ENCODE assay signal across 8 cellular contexts in genomic region chr20:50931306-50932015, GRCh38. TPM values are rescaled to one million over a fixed set of nuclear protein-coding genes. Genes with fewer than 3 reads are reported as not detected.
DNase-seq lines count a peak whose midpoint lies in the region; ATAC-seq and TF ChIP-seq lines count a peak whose summit lies in the region.

Gene ADNP (minus strand): TSS chr20:50931437. CDS start chr20:50903996, 27,441 bp downstream.

- peak within 1 kb of the TSS; percentile 100 for H3K27ac ChIP-seq in caudate nucleus (ENCODE audit: low read depth, low read length)
- H3K27ac ChIP-seq in spleen = peak within 1 kb of the TSS; percentile 99 to 100 (median 99)

- DNase-seq in AG10803 (ENCODE audit: low read depth) (peak; percentile 90), NCI-H345 treated with DMSO at 0.1 percent for 48 hours (lab: John Stamatoyannopoulos, UW; ENCODE audit: unreplicated experiment) (peak; percentile 96), caudate nucleus (lab: John Stamatoyannopoulos, UW) (peak; percentile 45 to 96 (median 87)), inferior parietal cortex (ENCODE audit: extremely low spot score) (peak; percentile 97), spleen (peak; percentile 96)
- DNase-seq in activated CD4-positive, CD25-positive, alpha-beta regulatory T cell (lab: John Stamatoyannopoulos, UW) = peak; percentile 77 to 86 (median 80)

- TF ChIP-seq CTCF in AG10803 (conservative IDR thresholded peaks at IDR 0.05; ENCODE audit: low read length) (peak; percentile 55), spleen (IDR thresholded peaks at IDR 0.05 in 8 of 11, conservative IDR thresholded peaks at IDR 0.05 in 3 of 11) (peak; percentile 70 to 89 (median 83))

- H3K4me3 ChIP-seq in AG10803 (ENCODE audit: low read length) (peak within 1 kb of the TSS; percentile 66), spleen (peak within 1 kb of the TSS; percentile 70 to 95 (median 83))

- peaks cover 0 to 57% (median 27%) of the 10 kb centered on the region in 6 donors for H3K36me3 ChIP-seq in spleen

- no peaks in the 10 kb centered on the region for H3K9me3 ChIP-seq in spleen

- intact Hi-C loops in spleen (cut with DNase I; ENCODE audit: low total_unique reads) = no loop called here

- H3K27me3 ChIP-seq in spleen (replicated peaks in 1 of 7) = no peaks in the 10 kb centered on the region

- peak; percentile 58 to 78 (median 70) for TF ChIP-seq POLR2A in spleen (IDR thresholded peaks at IDR 0.05)

- ATAC-seq in GM19025 (IDR thresholded peaks at IDR 0.05; ENCODE audit: low read depth, unreplicated experiment) (peak; percentile 59), HG03342 (IDR thresholded peaks at IDR 0.05; ENCODE audit: unreplicated experiment) (peak; percentile 59)

- 1 to 2% (median 1%) methylated on average over 22 to 58 of the region's 58 CpGs for WGBS in spleen, 5 donors

- peaks cover 15 to 51% (median 43%) of the 10 kb centered on the region in 6 donors for H3K4me1 ChIP-seq in spleen

RNA-seq across cellular contexts. Expression of gene ADNP, which starts in this region (rescaled TPM):
- 10 to 100 TPM; 54.2 to 78.8 (median 67.5) TPM for total RNA-seq in spleen
- 10 to 100 TPM; 30.6 to 34.3 (median 33.4) TPM for polyA plus RNA-seq in spleen

Comparison
In these comparisons a context has a peak if more than half of its experiments do, and no peak if none do; other contexts are left out.
1. Peak in every context shown above with its lines: DNase-seq, ATAC-seq, H3K4me3 ChIP-seq and H3K27ac ChIP-seq.